Comparison of ENCODE assay signal across 8 cellular contexts in the genomic region with DNA sequence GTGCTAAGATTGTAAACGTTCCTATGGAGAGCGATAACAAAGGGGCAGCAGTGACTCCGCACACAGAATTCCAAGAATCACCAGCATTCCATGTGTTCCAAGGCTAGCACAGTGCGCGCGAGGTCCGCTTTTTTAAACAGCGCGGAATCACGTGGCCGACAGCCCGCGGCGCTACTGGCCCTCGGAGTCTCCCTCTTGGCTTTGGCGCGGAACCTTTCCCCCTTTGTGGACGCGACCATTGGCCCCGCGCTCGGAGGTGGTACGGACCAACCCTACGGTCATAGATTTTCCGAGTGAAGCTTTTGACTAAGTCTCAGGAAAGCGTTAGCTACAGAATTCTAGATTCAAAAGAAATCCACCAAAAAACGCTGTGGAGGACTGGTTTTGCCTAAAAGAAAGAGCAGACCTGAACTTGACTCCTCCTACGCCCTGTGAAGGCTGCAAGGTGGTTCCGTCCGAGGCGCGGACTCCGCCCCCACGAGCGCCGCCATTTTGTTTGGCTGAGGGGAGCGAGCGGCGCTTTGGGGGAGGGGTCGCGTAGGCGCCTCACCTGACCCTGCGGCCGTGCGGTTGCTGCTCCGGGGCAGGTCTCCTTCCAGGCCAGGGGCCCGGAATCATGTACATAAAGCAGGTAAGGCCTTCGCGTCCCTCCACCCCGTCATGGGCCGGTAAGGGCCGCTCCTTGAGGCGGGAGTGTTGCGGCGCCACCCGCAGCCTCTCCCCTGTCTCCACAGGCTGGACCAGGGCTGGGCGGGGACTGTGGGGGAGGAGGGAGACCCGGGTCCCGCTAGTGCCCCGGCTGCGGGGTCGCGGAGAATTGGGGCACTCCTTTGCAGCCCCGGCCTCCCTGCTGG. TPM values are rescaled to one million over a fixed set of nuclear protein-coding genes. Genes with fewer than 3 reads are reported as not detected.
DNase-seq lines count a peak whose midpoint lies in the region; ATAC-seq and TF ChIP-seq lines count a peak whose summit lies in the region.

Gene SMC3 (plus strand): TSS at position 495 of the 854 bp plus-strand sequence. CDS start 122 bp downstream, at position 617.

- peaks cover 42% of the 10 kb centered on the region for H3K4me1 Mint-ChIP-seq in activated T-cell treated with anti-CD3 and anti-CD28 coated beads, Interleukin-2, amount 50 U/mL, for 24 hours (ENCODE audit: low read depth)

- intact Hi-C loops in PC-3 (cut with micrococcal nuclease), result loop anchor here (5.0 kb wide), 2 partner anchors 155 to 260 kb away; no protein-coding TSS in a partner anchor

- peak within 1 kb of the TSS; percentile 100 for H3K27ac Mint-ChIP-seq in activated T-cell treated with anti-CD3 and anti-CD28 coated beads, Interleukin-2, amount 50 U/mL, for 24 hours

- peak within 1 kb of the TSS; percentile 94 for H3K4me3 Mint-ChIP-seq in activated T-cell treated with anti-CD3 and anti-CD28 coated beads, Interleukin-2, amount 50 U/mL, for 24 hours

- peak; percentile 86 for ATAC-seq in GM21576 (IDR thresholded peaks at IDR 0.05; ENCODE audit: unreplicated experiment)
- ATAC-seq in PC-3, result peak; percentile 89

- BruUV-seq in PC-3 (replicated peaks; lab: Mats Ljungman, UMichigan), result no TSS peak

- no peaks in the 10 kb centered on the region for H4K20me1 ChIP-seq in PC-3 (ENCODE audit: low read length)

- H3K9ac ChIP-seq in PC-3 (ENCODE audit: low read length) (peak within 1 kb of the TSS; percentile 92), mucosa of rectum (ENCODE audit: low read depth in 1 of 2, low read length in 2 of 2) (peak within 1 kb of the TSS; percentile 78 to 79)

- DNase-seq in DMS153 (lab: John Stamatoyannopoulos, UW), result peak; percentile 90
- DNase-seq in PC-3, result peak; percentile 85
- peak; percentile 95 for DNase-seq in activated T-cell treated with anti-CD3 and anti-CD28 coated beads, Interleukin-2, amount 50 U/mL, for 24 hours
- peak; percentile 97 to 98 for DNase-seq in erythroblast (lab: John Stamatoyannopoulos, UW)
- DNase-seq in stimulated activated CD8-positive, alpha-beta memory T cell treated with anti-CD3 and anti-CD28 coated beads, Interleukin-4, amount 100 ng/mL, for 48 hours, result peak; percentile 96

- peaks cover 43% of the 10 kb centered on the region for H3K36me3 Mint-ChIP-seq in activated T-cell treated with anti-CD3 and anti-CD28 coated beads, Interleukin-2, amount 50 U/mL, for 24 hours (ENCODE audit: low read depth)

- POLR2A ChIA-PET in PC-3 (lab: Charles Lee; ENCODE audit: unreplicated experiment), result no interaction called here

- H3K27ac ChIP-seq in PC-3 (ENCODE audit: low read length) (peak within 1 kb of the TSS; percentile 74), mucosa of rectum (ENCODE audit: low read depth in 2 of 2, low read length in 2 of 2) (peak within 1 kb of the TSS; percentile 79 to 86)

- H2AFZ ChIP-seq in PC-3 (ENCODE audit: low read length), result peak within 1 kb of the TSS; percentile 87

- peak within 1 kb of the TSS; percentile 82 for H3K4me2 ChIP-seq in PC-3 (ENCODE audit: low read length)

- H3K4me3 ChIP-seq in PC-3 (ENCODE audit: low read length), result peak within 1 kb of the TSS; percentile 91
- peak within 1 kb of the TSS; percentile 87 to 90 for H3K4me3 ChIP-seq in mucosa of rectum (ENCODE audit: low read length in 2 of 2)

- H3K79me2 ChIP-seq in PC-3 (ENCODE audit: low read length), result peaks cover 50% of the 10 kb centered on the region

- CTCF ChIA-PET in PC-3 (lab: Charles Lee), result no interaction called here

- peak; percentile 4; the same call in 1 of the 2 replicates for TF ChIP-seq RAD21 in Ishikawa (IDR thresholded peaks at IDR 0.05; ENCODE audit: low read depth)

- no peaks in the 10 kb centered on the region for H3K9me2 ChIP-seq in PC-3 (replicated peaks; ENCODE audit: low read length)

- H3K9me3 Mint-ChIP-seq in activated T-cell treated with anti-CD3 and anti-CD28 coated beads, Interleukin-2, amount 50 U/mL, for 24 hours, result no peaks in the 10 kb centered on the region

- H3K36me3 ChIP-seq in PC-3 (ENCODE audit: low read depth, low read length), result peaks cover 5% of the 10 kb centered on the region; the same call in 1 of the 2 replicates
- peaks cover 0 to 3% of the 10 kb centered on the region in 2 donors for H3K36me3 ChIP-seq in mucosa of rectum (ENCODE audit: control insufficient read depth in 2 of 2, insufficient read depth in 2 of 2, low read length in 2 of 2)

- peaks cover 15% of the 10 kb centered on the region for H3K4me1 ChIP-seq in PC-3 (ENCODE audit: insufficient read depth, low read length)
- H3K4me1 ChIP-seq in mucosa of rectum (ENCODE audit: control insufficient read depth in 2 of 2, insufficient read depth in 2 of 2, low read length in 2 of 2), result peaks cover 8% of the 10 kb centered on the region in 2 donors

- peaks cover 8% of the 10 kb centered on the region for H3K27me3 Mint-ChIP-seq in activated T-cell treated with anti-CD3 and anti-CD28 coated beads, Interleukin-2, amount 50 U/mL, for 24 hours

- H3F3A ChIP-seq in PC-3 (ENCODE audit: low read length, unreplicated experiment), result no peaks in the 10 kb centered on the region

- H3K27me3 ChIP-seq in PC-3 (ENCODE audit: low read length) (no peaks in the 10 kb centered on the region), mucosa of rectum (ENCODE audit: control insufficient read depth in 2 of 2, insufficient read depth in 2 of 2, low read length in 2 of 2) (peaks cover 0 to 3% of the 10 kb centered on the region in 2 donors)

- H3K9me3 ChIP-seq in PC-3 (ENCODE audit: low read length), result no peaks in the 10 kb centered on the region
- H3K9me3 ChIP-seq in mucosa of rectum (ENCODE audit: control insufficient read depth in 2 of 2, low read length in 2 of 2), result no peaks in the 10 kb centered on the region

- peak; percentile 73 for TF ChIP-seq POLR2A in erythroblast (IDR thresholded peaks at IDR 0.05; ENCODE audit: low read length)

- TF ChIP-seq CTCF in PC-3 (conservative IDR thresholded peaks at IDR 0.05; ENCODE audit: low read depth, low read length), result no peak

- peak; percentile 63; the same call in 1 of the 2 replicates for TF ChIP-seq EP300 in Ishikawa (IDR thresholded peaks at IDR 0.05; ENCODE audit: borderline replicate concordance)

TF ChIP-seq in Ishikawa, 13 proteins besides CTCF, POLR2A, EP300 and RAD21:
- TF ChIP-seq CEBPB (IDR thresholded peaks at IDR 0.05), result no peak
- TF ChIP-seq TAF1 (IDR thresholded peaks at IDR 0.05; ENCODE audit: low read depth), result peak; percentile 91
- TF ChIP-seq, protein P1, sequence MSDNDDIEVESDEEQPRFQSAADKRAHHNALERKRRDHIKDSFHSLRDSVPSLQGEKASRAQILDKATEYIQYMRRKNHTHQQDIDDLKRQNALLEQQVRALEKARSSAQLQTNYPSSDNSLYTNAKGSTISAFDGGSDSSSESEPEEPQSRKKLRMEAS (IDR thresholded peaks at IDR 0.05), result peak; percentile 100
- peak; percentile 93 for TF ChIP-seq ZBTB7A (IDR thresholded peaks at IDR 0.05; ENCODE audit: low read depth)
- TF ChIP-seq, protein P2, sequence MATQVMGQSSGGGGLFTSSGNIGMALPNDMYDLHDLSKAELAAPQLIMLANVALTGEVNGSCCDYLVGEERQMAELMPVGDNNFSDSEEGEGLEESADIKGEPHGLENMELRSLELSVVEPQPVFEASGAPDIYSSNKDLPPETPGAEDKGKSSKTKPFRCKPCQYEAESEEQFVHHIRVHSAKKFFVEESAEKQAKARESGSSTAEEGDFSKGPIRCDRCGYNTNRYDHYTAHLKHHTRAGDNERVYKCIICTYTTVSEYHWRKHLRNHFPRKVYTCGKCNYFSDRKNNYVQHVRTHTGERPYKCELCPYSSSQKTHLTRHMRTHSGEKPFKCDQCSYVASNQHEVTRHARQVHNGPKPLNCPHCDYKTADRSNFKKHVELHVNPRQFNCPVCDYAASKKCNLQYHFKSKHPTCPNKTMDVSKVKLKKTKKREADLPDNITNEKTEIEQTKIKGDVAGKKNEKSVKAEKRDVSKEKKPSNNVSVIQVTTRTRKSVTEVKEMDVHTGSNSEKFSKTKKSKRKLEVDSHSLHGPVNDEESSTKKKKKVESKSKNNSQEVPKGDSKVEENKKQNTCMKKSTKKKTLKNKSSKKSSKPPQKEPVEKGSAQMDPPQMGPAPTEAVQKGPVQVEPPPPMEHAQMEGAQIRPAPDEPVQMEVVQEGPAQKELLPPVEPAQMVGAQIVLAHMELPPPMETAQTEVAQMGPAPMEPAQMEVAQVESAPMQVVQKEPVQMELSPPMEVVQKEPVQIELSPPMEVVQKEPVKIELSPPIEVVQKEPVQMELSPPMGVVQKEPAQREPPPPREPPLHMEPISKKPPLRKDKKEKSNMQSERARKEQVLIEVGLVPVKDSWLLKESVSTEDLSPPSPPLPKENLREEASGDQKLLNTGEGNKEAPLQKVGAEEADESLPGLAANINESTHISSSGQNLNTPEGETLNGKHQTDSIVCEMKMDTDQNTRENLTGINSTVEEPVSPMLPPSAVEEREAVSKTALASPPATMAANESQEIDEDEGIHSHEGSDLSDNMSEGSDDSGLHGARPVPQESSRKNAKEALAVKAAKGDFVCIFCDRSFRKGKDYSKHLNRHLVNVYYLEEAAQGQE (IDR thresholded peaks at IDR 0.05; ENCODE audit: low read depth), result 0 out of 2 replicates have a peak, but pooled peaks have one; percentile 6
- TF ChIP-seq EGR1 (IDR thresholded peaks at IDR 0.05), result peak; percentile 56
- TF ChIP-seq CREB1 (IDR thresholded peaks at IDR 0.05; ENCODE audit: low read depth), result peak; percentile 47
- peak; percentile 88 for TF ChIP-seq TEAD4 (IDR thresholded peaks at IDR 0.05)
- peak; percentile 76; the same call in 1 of the 2 replicates for TF ChIP-seq FOXM1 (IDR thresholded peaks at IDR 0.05; ENCODE audit: borderline replicate concordance, low read depth)
- TF ChIP-seq YY1 (IDR thresholded peaks at IDR 0.05; ENCODE audit: low read depth), result peak; percentile 94
- TF ChIP-seq, protein P3, sequence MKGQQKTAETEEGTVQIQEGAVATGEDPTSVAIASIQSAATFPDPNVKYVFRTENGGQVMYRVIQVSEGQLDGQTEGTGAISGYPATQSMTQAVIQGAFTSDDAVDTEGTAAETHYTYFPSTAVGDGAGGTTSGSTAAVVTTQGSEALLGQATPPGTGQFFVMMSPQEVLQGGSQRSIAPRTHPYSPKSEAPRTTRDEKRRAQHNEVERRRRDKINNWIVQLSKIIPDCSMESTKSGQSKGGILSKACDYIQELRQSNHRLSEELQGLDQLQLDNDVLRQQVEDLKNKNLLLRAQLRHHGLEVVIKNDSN (IDR thresholded peaks at IDR 0.05), result peak; percentile 99
- TF ChIP-seq TCF12 (IDR thresholded peaks at IDR 0.05; ENCODE audit: low read depth), result peak; percentile 79
- peak; percentile 70 for TF ChIP-seq NFIC (IDR thresholded peaks at IDR 0.05)

RNA-seq across cellular contexts. Expression of gene SMC3, which starts in this region (rescaled TPM):
- total RNA-seq in PC-3 (2014; rRNA removed), result 18.4 and 20.3 TPM in 2 replicates

Comparison
In these comparisons a context has a peak if more than half of its experiments do, and no peak if none do; other contexts are left out.
1. Peak in every context shown above with its lines: DNase-seq, ATAC-seq, H3K4me3 ChIP-seq and H3K27ac ChIP-seq.